21 cellular contexts compared by ENCODE assay signal in genomic region chr16:4216631-4217030, GRCh38. TPM values are rescaled to one million over a fixed set of nuclear protein-coding genes. Genes with fewer than 3 reads are reported as not detected.
A peak's percentile ranks its signal among the peaks of the same experiment; 100 is the strongest.
DNase-seq lines count a peak whose midpoint lies in the region; ATAC-seq and TF ChIP-seq lines count a peak whose summit lies in the region.
"Had no signal": no experiment of that assay in that cellular context is flagged by ENCODE, and none has a peak within 500 bp of the region (broad histone marks: within the 10 kb centered on the region; RNA-seq: fewer than 3 reads in every experiment).

No MANE protein-coding gene starts in this region.

- H3K9me3 ChIP-seq in left ventricle myocardium inferior (replicated peaks) (no peaks in the 10 kb centered on the region), psoas muscle (no peaks in the 10 kb centered on the region), vagina (no peaks in the 10 kb centered on the region)
- H3K9me3 ChIP-seq: BLaER1 treated with 17β-estradiol and CSF1 and Interleukin-3, amounts not matched to agents 10 nM and 100 nM; HAP-1 had no signal

- ATAC-seq in Right ventricle myocardium superior (ENCODE audit: poor library complexity) = no peak
- no peak for ATAC-seq in psoas muscle
- no peak for ATAC-seq in HG03469 (IDR thresholded peaks at IDR 0.05; ENCODE audit: unreplicated experiment)
- no peak for ATAC-seq in HG03378 (IDR thresholded peaks at IDR 0.05; ENCODE audit: unreplicated experiment)

- H3K36me3 ChIP-seq in left ventricle myocardium inferior (no peaks in the 10 kb centered on the region), psoas muscle (ENCODE audit: insufficient read depth in 1 of 2, low read depth in 1 of 2) (no peaks in the 10 kb centered on the region), vagina (no peaks in the 10 kb centered on the region)
- H3K36me3 ChIP-seq: BLaER1 treated with 17β-estradiol and CSF1 and Interleukin-3, amounts not matched to agents 10 nM and 100 nM; HAP-1 had no signal

- TF ChIP-seq CTCF in left ventricle myocardium inferior (IDR thresholded peaks at IDR 0.05; ENCODE audit: borderline replicate concordance) = no peak
- no peak for TF ChIP-seq CTCF in coronary artery (IDR thresholded peaks at IDR 0.05)
- no peak for TF ChIP-seq CTCF in psoas muscle (IDR thresholded peaks at IDR 0.05)
- TF ChIP-seq CTCF in vagina (IDR thresholded peaks at IDR 0.05) = no peak

- H3K27ac ChIP-seq in left ventricle myocardium inferior (replicated peaks) (peak overlapping the region; percentile 94), coronary artery (peak overlapping the region; percentile 66 to 83), psoas muscle (peak overlapping the region; percentile 98), vagina (peak overlapping the region; percentile 36)
- H3K27ac ChIP-seq: BLaER1 treated with 17β-estradiol and CSF1 and Interleukin-3, amounts not matched to agents 10 nM and 100 nM had no signal

- peaks cover 97% of the 10 kb centered on the region for H3K4me1 ChIP-seq in left ventricle myocardium inferior
- peaks cover 86% of the 10 kb centered on the region for H3K4me1 ChIP-seq in psoas muscle
- H3K4me1 ChIP-seq in vagina = peaks cover 36% of the 10 kb centered on the region

- TF ChIP-seq POLR2A in vagina (IDR thresholded peaks at IDR 0.05) = no peak

- WGBS in psoas muscle, 3 donors = 29 to 36% (median 30%) methylated on average over 5 of the region's 5 CpGs

- intact Hi-C loops in left ventricle myocardium inferior (cut with micrococcal nuclease) = no loop called here
- intact Hi-C loops in Right ventricle myocardium superior (cut with DNase I) = no loop called here
- intact Hi-C loops in psoas muscle (cut with DNase I) = loop anchor here in 1 of 2 donors (2.0 kb wide), 1 partner anchor 14 kb away; no protein-coding TSS in a partner anchor
- intact Hi-C loops in vagina (cut with DNase I) = no loop called here

- H3K27me3 ChIP-seq in left ventricle myocardium inferior (ENCODE audit: low read depth) (no peaks in the 10 kb centered on the region), psoas muscle (ENCODE audit: insufficient read depth in 3 of 3, low read length in 2 of 3) (no peaks in the 10 kb centered on the region), vagina (no peaks in the 10 kb centered on the region)
- H3K27me3 ChIP-seq: BLaER1 treated with 17β-estradiol and CSF1 and Interleukin-3, amounts not matched to agents 10 nM and 100 nM had no signal

- peak overlapping the region; percentile 50 for H3K4me3 ChIP-seq in left ventricle myocardium inferior
- no peak overlapping the region for H3K4me3 ChIP-seq in coronary artery
- peak overlapping the region; percentile 53 for H3K4me3 ChIP-seq in psoas muscle
- no peak overlapping the region for H3K4me3 ChIP-seq in vagina
- H3K4me3 ChIP-seq: BLaER1 treated with 17β-estradiol and CSF1 and Interleukin-3, amounts not matched to agents 10 nM and 100 nM; HAP-1 had no signal

- no peak for DNase-seq in left ventricle myocardium inferior
- DNase-seq in Right ventricle myocardium superior = no peak
- no peak for DNase-seq in coronary artery (ENCODE audit: low spot score)
- no peak for DNase-seq in psoas muscle
- DNase-seq in vagina (ENCODE audit: extremely low spot score in 2 of 2) = no peak
- no peak for DNase-seq in activated CD4-positive, alpha-beta T cell treated with anti-CD3 and anti-CD28 coated beads, Interleukin-2, amount 50 U/mL, for 4 hours
- DNase-seq: DND-41; Kasumi-1; MM.1S; NCI-H1105; NCI-H1694 treated with DMSO at 0.1 percent for 48 hours; NCI-H446 treated with DMSO at 0.1 percent for 48 hours; NK-92 treated with Interleukin-12 subunit alpha and Interleukin-12 subunit beta, amount 100 ng/mL, for 24 hours had no signal

RNA-seq across cellular contexts. Expression of gene SRL, which starts 25.2 kb away (rescaled TPM):
- 445 TPM for total RNA-seq in left ventricle myocardium inferior
- 350 TPM for total RNA-seq in Right ventricle myocardium superior
- total RNA-seq in psoas muscle = 100 to 1,000 TPM; 305 to 552 (median 476) TPM
- 100 to 1,000 TPM; 196 to 276 (median 206) TPM for polyA plus RNA-seq in psoas muscle
- total RNA-seq in vagina = 1.5 TPM
- total RNA-seq: HT1080, OCI-LY7, RPMI7951 had no signal
- polyA plus RNA-seq: IgD-negative memory B cell had no signal

RNA-seq across cellular contexts. Expression of gene TFAP4, which starts 56.2 kb away (rescaled TPM):
- total RNA-seq in left ventricle myocardium inferior (2.6 TPM), Right ventricle myocardium superior (4.0 TPM), psoas muscle (1 to 10 TPM; 3.8 to 5.7 (median 4.5) TPM), vagina (6.9 TPM)
- polyA plus RNA-seq in psoas muscle = 1 to 10 TPM; 3.0 to 8.2 (median 7.0) TPM

Comparison
In these comparisons a context has a peak if more than half of its experiments do, and no peak if none do; other contexts are left out.
1. H3K27ac ChIP-seq: peak in every context shown above with its lines; median percentile 98 in psoas muscle; 94 in left ventricle myocardium inferior; 74 in coronary artery; 36 in vagina.
2. H3K4me3 ChIP-seq: peak in left ventricle myocardium inferior (single experiment) and psoas muscle (single experiment); none in coronary artery (single experiment) and vagina (0 of 2).
3. RNA of gene SRL, which starts 25.2 kb away (total RNA-seq): 305 to 552 TPM in psoas muscle, 445 TPM in left ventricle myocardium inferior (single experiment) and 350 TPM in Right ventricle myocardium superior (single experiment); 1.5 TPM in vagina (single experiment); every median in the first group is over 100 times any median in the second.